Comparison of ENCODE assay signal across 37 cellular contexts in genomic region chr1:108617724-108618056, GRCh38. TPM values are rescaled to one million over a fixed set of nuclear protein-coding genes. Genes with fewer than 3 reads are reported as not detected.
A peak's percentile ranks its signal among the peaks of the same experiment; 100 is the strongest.
DNase-seq lines count a peak whose midpoint lies in the region; ATAC-seq, FAIRE-seq and TF ChIP-seq lines count a peak whose summit lies in the region.
"Had no signal": no experiment of that assay in that cellular context is flagged by ENCODE, and none has a peak within 500 bp of the region (broad histone marks: within the 10 kb centered on the region; RNA-seq: fewer than 3 reads in every experiment).

No MANE protein-coding gene starts in this region.

- TF ChIP-seq RAD21 in liver (IDR thresholded peaks at IDR 0.05) (no peak), HepG2 (CRISPR knock-in tag; IDR thresholded peaks at IDR 0.05) (no peak), K562 (CRISPR knock-in tag; conservative IDR thresholded peaks at IDR 0.05 in 1 of 2, IDR thresholded peaks at IDR 0.05 in 1 of 2) (no peak)

- H3K4me3 ChIP-seq in liver (ENCODE audit: low read depth in 1 of 3, low read length in 3 of 3) = no peak overlapping the region
- no peak overlapping the region for H3K4me3 ChIP-seq in HepG2 (replicated peaks in 1 of 3; ENCODE audit: insufficient read depth in 1 of 3, low read depth in 2 of 3, low read length in 3 of 3)
- H3K4me3 ChIP-seq in K562 = no peak overlapping the region
- H3K4me3 ChIP-seq in right lobe of liver = no peak overlapping the region
- H3K4me3 ChIP-seq in mesendoderm (ENCODE audit: low read length) = no peak overlapping the region
- H3K4me3 ChIP-seq: A549; BLaER1; BLaER1 treated with 17β-estradiol and CSF1 and Interleukin-3, amounts not matched to agents 10 nM and 100 nM had no signal

- H3K9me3 ChIP-seq in liver (ENCODE audit: control insufficient read depth in 4 of 4, low read length in 3 of 4) (no peaks in the 10 kb centered on the region), HepG2 (ENCODE audit: low read length) (no peaks in the 10 kb centered on the region), K562 (replicated peaks; ENCODE audit: control insufficient read depth, insufficient read depth, low read depth, low read length) (no peaks in the 10 kb centered on the region), right lobe of liver (no peaks in the 10 kb centered on the region)
- H3K9me3 ChIP-seq: A549; BE2C; BLaER1; BLaER1 treated with 17β-estradiol and CSF1 and Interleukin-3, amounts not matched to agents 10 nM and 100 nM; Caco-2 had no signal

- H4K5ac ChIP-seq in mesendoderm (ENCODE audit: low read length) = no peak overlapping the region

- no peak overlapping the region for H2BK120ac ChIP-seq in mesendoderm (ENCODE audit: low read depth, low read length)

- H3K27ac Mint-ChIP-seq in endothelial cell (ENCODE audit: unreplicated experiment) = no peak overlapping the region
- H3K27ac Mint-ChIP-seq: B cell; CD14-positive monocyte; CD4-positive, alpha-beta memory T cell; CD4-positive, alpha-beta T cell; CD4-positive, CD25-positive, alpha-beta regulatory T cell; CD8-positive, alpha-beta memory T cell; CD8-positive, alpha-beta T cell had no signal

- no peak overlapping the region for H2BK15ac ChIP-seq in mesendoderm (replicated peaks; ENCODE audit: low read depth)

- H3K56ac ChIP-seq in mesendoderm (ENCODE audit: low read length) = no peak overlapping the region

- H3K9ac ChIP-seq in liver (ENCODE audit: low read depth in 1 of 2, low read length in 2 of 2) = no peak overlapping the region
- H3K9ac ChIP-seq in HepG2 (ENCODE audit: insufficient read depth, low read depth, low read length) = no peak overlapping the region
- no peak overlapping the region for H3K9ac ChIP-seq in K562 (ENCODE audit: insufficient read depth in 1 of 2, low read depth in 2 of 2, low read length in 2 of 2)
- no peak overlapping the region for H3K9ac ChIP-seq in mesendoderm (ENCODE audit: low read length)
- H3K9ac ChIP-seq: BLaER1; BLaER1 treated with 17β-estradiol and CSF1 and Interleukin-3, amounts not matched to agents 10 nM and 100 nM had no signal

- H3K4me3 Mint-ChIP-seq in endothelial cell (ENCODE audit: unreplicated experiment) = no peak overlapping the region
- H3K4me3 Mint-ChIP-seq: B cell; CD14-positive monocyte; CD4-positive, alpha-beta memory T cell; CD4-positive, alpha-beta T cell; CD4-positive, CD25-positive, alpha-beta regulatory T cell; CD8-positive, alpha-beta memory T cell; CD8-positive, alpha-beta T cell had no signal

- POLR2A ChIA-PET in HepG2 (lab: Yijun Ruan, JAX) (no interaction called here), K562 (lab: Yijun Ruan, JAX) (no interaction called here)

- no peaks in the 10 kb centered on the region for H3K79me2 ChIP-seq in HepG2 (ENCODE audit: insufficient read depth, low read length)
- no peaks in the 10 kb centered on the region for H3K79me2 ChIP-seq in K562 (ENCODE audit: control insufficient read depth, insufficient read depth, low read length)
- no peaks in the 10 kb centered on the region for H3K79me2 ChIP-seq in mesendoderm (ENCODE audit: control insufficient read depth, insufficient read depth, low read length)

- no peak for ATAC-seq in HepG2
- ATAC-seq in K562 = no peak
- ATAC-seq in right lobe of liver = peak in 3 of 4 donors; percentile 15 to 52 (median 25)
- ATAC-seq in GM21737 (IDR thresholded peaks at IDR 0.05; ENCODE audit: unreplicated experiment) = no peak
- ATAC-seq: A549; CD8-positive, alpha-beta T cell had no signal

- 43% methylated on average over 2 of the region's 2 CpGs for WGBS in liver
- WGBS in HepG2 (ENCODE audit: low lambda C conversion rate) = 44% methylated on average over 2 of the region's 2 CpGs
- 66% methylated on average over 2 of the region's 2 CpGs for WGBS in K562 (ENCODE audit: insufficient coverage, low coverage, missing lambda C conversion rate)
- WGBS in right lobe of liver (ENCODE audit: insufficient coverage, low coverage, low lambda C conversion rate, missing lambda C conversion rate) = 33% methylated on average over 2 of the region's 2 CpGs
- no CpG with 5 or more reads among the region's 2 CpGs for WGBS in mesendoderm (ENCODE audit: extremely low coverage, insufficient coverage, low lambda C conversion rate)

- no peaks in the 10 kb centered on the region for H3K9me3 Mint-ChIP-seq in endothelial cell (ENCODE audit: unreplicated experiment)
- H3K9me3 Mint-ChIP-seq: CD14-positive monocyte; CD4-positive, alpha-beta memory T cell; CD4-positive, alpha-beta T cell; CD4-positive, CD25-positive, alpha-beta regulatory T cell; CD8-positive, alpha-beta memory T cell; CD8-positive, alpha-beta T cell had no signal

- H3K4me1 Mint-ChIP-seq in endothelial cell (ENCODE audit: unreplicated experiment) = no peaks in the 10 kb centered on the region
- H3K4me1 Mint-ChIP-seq: B cell; CD14-positive monocyte; CD4-positive, CD25-positive, alpha-beta regulatory T cell; CD8-positive, alpha-beta memory T cell had no signal

- H3K23ac ChIP-seq in mesendoderm (ENCODE audit: low read length) = no peak overlapping the region

- H3K36me3 ChIP-seq in liver (ENCODE audit: control insufficient read depth in 4 of 4, insufficient read depth in 3 of 4, low read depth in 1 of 4, low read length in 3 of 4) = peaks cover 0 to 7% (median 0%) of the 10 kb centered on the region in 4 donors
- no peaks in the 10 kb centered on the region for H3K36me3 ChIP-seq in HepG2 (replicated peaks in 1 of 2; ENCODE audit: control insufficient read depth in 1 of 2, insufficient read depth in 2 of 2, low read length in 2 of 2)
- H3K36me3 ChIP-seq in K562 (ENCODE audit: control insufficient read depth, insufficient read depth, low read length) = 0 out of 3 replicates have a peak, but pooled peaks cover 3% of the 10 kb centered on the region
- H3K36me3 ChIP-seq in right lobe of liver = peaks cover 0 to 4% (median 1%) of the 10 kb centered on the region in 4 donors
- H3K36me3 ChIP-seq in mesendoderm (ENCODE audit: control insufficient read depth, insufficient read depth, low read length) = no peaks in the 10 kb centered on the region
- H3K36me3 ChIP-seq: BE2C had no signal

- H3K79me1 ChIP-seq in mesendoderm (ENCODE audit: low read length) = no peaks in the 10 kb centered on the region

- H3K27ac ChIP-seq in liver (ENCODE audit: low read depth in 1 of 2, low read length in 2 of 2) (no peak overlapping the region), HepG2 (ENCODE audit: extremely low read length, insufficient read depth, low read length) (no peak overlapping the region), K562 (ENCODE audit: extremely low read depth, low read depth, low read length) (no peak overlapping the region), right lobe of liver (no peak overlapping the region), mesendoderm (ENCODE audit: low read depth, low read length) (peak overlapping the region; percentile 29)
- H3K27ac ChIP-seq: 22Rv1; A549; BLaER1; BLaER1 treated with 17β-estradiol and CSF1 and Interleukin-3, amounts not matched to agents 10 nM and 100 nM; C4-2B had no signal

- no peak overlapping the region for H3K18ac ChIP-seq in mesendoderm (ENCODE audit: low read length)

- H2AFZ ChIP-seq in HepG2 (ENCODE audit: low read length) (no peak overlapping the region), K562 (ENCODE audit: low read depth, low read length) (no peak overlapping the region)

- BruUV-seq in HepG2 (replicated peaks; lab: Mats Ljungman, UMichigan) (no TSS peak), K562 (replicated peaks; lab: Mats Ljungman, UMichigan) (no TSS peak)

- no peaks in the 10 kb centered on the region for H4K20me1 ChIP-seq in HepG2 (ENCODE audit: insufficient read depth, low read length)
- H4K20me1 ChIP-seq in K562 (replicated peaks; ENCODE audit: control insufficient read depth, insufficient read depth, low read length) = no peaks in the 10 kb centered on the region
- H4K20me1 ChIP-seq: BLaER1 had no signal

- in situ Hi-C loops in HepG2 (cut with HindIII; ENCODE audit: extremely low pct_ligation_motif_present, low pct_unique_long_range_greater_than_20kb) (no loop called here), K562 (cut with MboI) (no loop called here)

- no peak overlapping the region for H2BK5ac ChIP-seq in mesendoderm (ENCODE audit: low read length)

- CTCF ChIA-PET in HepG2 (lab: Yijun Ruan, JAX; ENCODE audit: low intra/inter-chr PET ratio, low total read pairs) = no interaction called here
- CTCF ChIA-PET in K562 (lab: Yijun Ruan, JAX; ENCODE audit: low intra/inter-chr PET ratio) = no interaction called here

- FAIRE-seq in HepG2 (lab: Jason Lieb, UNC) = no peak
- FAIRE-seq in K562 (lab: Jason Lieb, UNC) = no peak
- FAIRE-seq: A204.1, A549, D721Med had no signal

- DNase-seq in HepG2 (ENCODE audit: low spot score) (no peak), K562 (ENCODE audit: extremely low read depth in 1 of 4, low spot score in 3 of 4) (no peak), right lobe of liver (no peak), mesendoderm (no peak), T1000 (lab: John Stamatoyannopoulos, UW) (no peak), endothelial cell (ENCODE audit: low spot score) (no peak)
- DNase-seq: 8988T; ACHN; AML-193; BE2C; C1 segment of cervical spinal cord; Caco-2; Calu3; CD4-positive, alpha-beta memory T cell; CD4-positive, alpha-beta T cell; CD4-positive, CD25-positive, alpha-beta regulatory T cell; CD8-positive, alpha-beta memory T cell; CD8-positive, alpha-beta T cell; COR-L47; DMS 273 treated with DMSO at 0.1 percent for 48 hours; DMS153; DMS53; DND-41; EL had no signal

- TF ChIP-seq EP300 in HepG2 (IDR thresholded peaks at IDR 0.05; ENCODE audit: low read depth in 2 of 2, low read length in 2 of 2) = no peak
- TF ChIP-seq EP300 in HepG2 (CRISPR knock-in tag; IDR thresholded peaks at IDR 0.05; ENCODE audit: borderline replicate concordance) = no peak
- TF ChIP-seq EP300 in K562 (IDR thresholded peaks at IDR 0.05; ENCODE audit: low read length) = no peak

- intact Hi-C loops in HepG2 (cut with micrococcal nuclease; ENCODE audit: unreplicated experiment) = no loop called here
- intact Hi-C loops in K562 (cut with micrococcal nuclease) = no loop called here
- intact Hi-C loops in right lobe of liver (cut with DNase I) = no loop called here

- TF ChIP-seq CTCF in liver (IDR thresholded peaks at IDR 0.05; ENCODE audit: low read depth, low read length, missing input control) = no peak
- TF ChIP-seq CTCF in HepG2 (CRISPR knock-in tag; IDR thresholded peaks at IDR 0.05) = no peak
- no peak for TF ChIP-seq CTCF in K562 (IDR thresholded peaks at IDR 0.05 in 2 of 3, conservative IDR thresholded peaks at IDR 0.05 in 1 of 3; ENCODE audit: insufficient read depth in 2 of 3, low read depth in 1 of 3, low read length in 3 of 3)
- TF ChIP-seq CTCF in right lobe of liver (IDR thresholded peaks at IDR 0.05) = no peak
- no peak for TF ChIP-seq CTCF in endothelial cell (IDR thresholded peaks at IDR 0.05; ENCODE audit: unreplicated experiment)

- no peak overlapping the region for H4K8ac ChIP-seq in mesendoderm (ENCODE audit: low read depth, low read length)

- H3K4me2 ChIP-seq in HepG2 (ENCODE audit: low read depth, low read length) (no peak overlapping the region), K562 (ENCODE audit: insufficient read depth, low read length) (no peak overlapping the region), mesendoderm (ENCODE audit: low read length) (no peak overlapping the region)
- H3K4me2 ChIP-seq: A549; BLaER1; BLaER1 treated with 17β-estradiol and CSF1 and Interleukin-3, amounts not matched to agents 10 nM and 100 nM had no signal

- TF ChIP-seq POLR2A in HepG2 (IDR thresholded peaks at IDR 0.05; ENCODE audit: insufficient read depth in 1 of 2, low read depth in 2 of 2, low read length in 2 of 2) (no peak), K562 (conservative IDR thresholded peaks at IDR 0.05) (no peak), right lobe of liver (IDR thresholded peaks at IDR 0.05) (no peak)

- H3K27me3 Mint-ChIP-seq in endothelial cell (ENCODE audit: unreplicated experiment) = peaks cover 3% of the 10 kb centered on the region
- H3K27me3 Mint-ChIP-seq: B cell; CD4-positive, alpha-beta memory T cell; CD4-positive, alpha-beta T cell; CD4-positive, CD25-positive, alpha-beta regulatory T cell; CD8-positive, alpha-beta memory T cell had no signal

- H3K27me3 ChIP-seq in liver (ENCODE audit: control insufficient read depth in 4 of 4, insufficient read depth in 4 of 4, low read length in 3 of 4) (no peaks in the 10 kb centered on the region), HepG2 (ENCODE audit: control insufficient read depth in 1 of 2, insufficient read depth in 2 of 2, low read length in 2 of 2) (no peaks in the 10 kb centered on the region), K562 (ENCODE audit: control insufficient read depth in 2 of 2, insufficient read depth in 2 of 2, low read length in 2 of 2) (no peaks in the 10 kb centered on the region), right lobe of liver (no peaks in the 10 kb centered on the region), mesendoderm (ENCODE audit: insufficient read depth, low read length, poor library complexity) (no peaks in the 10 kb centered on the region)
- H3K27me3 ChIP-seq: BE2C; BLaER1; BLaER1 treated with 17β-estradiol and CSF1 and Interleukin-3, amounts not matched to agents 10 nM and 100 nM had no signal

- H3K4me1 ChIP-seq in liver (ENCODE audit: control insufficient read depth in 4 of 4, insufficient read depth in 4 of 4, low read length in 3 of 4) (peaks cover 0 to 6% (median 0%) of the 10 kb centered on the region in 4 donors), HepG2 (ENCODE audit: insufficient read depth, low read length) (no peaks in the 10 kb centered on the region; the same call in 1 of the 2 replicates), K562 (replicated peaks in 1 of 2; ENCODE audit: control insufficient read depth in 2 of 2, insufficient read depth in 2 of 2, low read length in 2 of 2) (peaks cover 0 to 8% of the 10 kb centered on the region in 2 experiments; a peak in 3 of 5 replicates), right lobe of liver (no peaks in the 10 kb centered on the region), mesendoderm (ENCODE audit: control insufficient read depth, low read depth, low read length) (no peaks in the 10 kb centered on the region)
- H3K4me1 ChIP-seq: A549; BE2C; BLaER1; BLaER1 treated with 17β-estradiol and CSF1 and Interleukin-3, amounts not matched to agents 10 nM and 100 nM; Caco-2 had no signal

- H3K36me3 Mint-ChIP-seq in endothelial cell (ENCODE audit: low read depth, unreplicated experiment) = no peaks in the 10 kb centered on the region

- H2AK5ac ChIP-seq in mesendoderm (ENCODE audit: low read length) = no peak overlapping the region

- H3K4ac ChIP-seq in mesendoderm (ENCODE audit: low read depth, low read length) = no peak overlapping the region

- peaks cover 3% of the 10 kb centered on the region for H3K9me1 ChIP-seq in K562 (ENCODE audit: control insufficient read depth, insufficient read depth, low read length)

RNA-seq across cellular contexts. Expression of gene HENMT1, which starts 43.2 kb away (rescaled TPM):
- total RNA-seq in liver (1 to 10 TPM; 1.3 to 7.3 TPM), HepG2 (2016; rRNA removed; fragmentation: Illumina TruSeq; extraction: Trizol) (not detected in 2 replicates), K562 (2014; rRNA removed) (not detected in 2 replicates), K562 (2014; rRNA removed; fragmentation: Illumina TruSeq; extraction: Trizol) (not detected in 2 replicates), K562 (2015; rRNA removed; fragmentation: Illumina TruSeq; extraction: Trizol) (not detected in 2 replicates), K562 (2021) (not detected in 2 replicates), right lobe of liver (1 to 10 TPM in 1 of 6 experiments, under 1 TPM in 5; 0.18 to 1.2 (median 0.70) TPM), endothelial cell (ENCODE audit: unreplicated experiment) (10.5 TPM)
- polyA plus RNA-seq in liver (under 1 TPM; 0.87 to 0.97 TPM), HepG2 (2011; rRNA removed) (not detected in 2 replicates), K562 (2011; rRNA removed) (not detected in 2 replicates), K562 (2014; fragmentation: Illumina TruSeq; extraction: Trizol) (not detected in 2 replicates), K562 (2014; fragmentation: Nextera tagmentation; extraction: Ambion mirVana) (not detected), K562 (2014; rRNA removed) (0.19 TPM in 1 of 2 replicates, not detected in the other)
- total RNA-seq in HepG2 (2016; cell fraction: cytosol; rRNA removed; fragmentation: Illumina TruSeq; extraction: Trizol; ENCODE audit: low read depth) = not detected in 2 replicates
- not detected in 2 replicates for total RNA-seq in HepG2 (2016; cell fraction: insoluble cytoplasmic fraction; rRNA removed; fragmentation: Illumina TruSeq; extraction: Trizol)
- not detected in 2 replicates for total RNA-seq in HepG2 (2016; cell fraction: membrane; rRNA removed; fragmentation: Illumina TruSeq; extraction: Trizol)
- total RNA-seq in HepG2 (2016; cell fraction: nucleus; rRNA removed; fragmentation: Illumina TruSeq; extraction: Trizol) = not detected in 2 replicates
- polyA plus RNA-seq in HepG2 (2011; cell fraction: cytosol; rRNA removed) = not detected in 2 replicates
- polyA plus RNA-seq in HepG2 (2011; cell fraction: nucleus; rRNA removed) = not detected in 2 replicates
- polyA plus RNA-seq in HepG2 (2012) = not detected in 2 replicates
- not detected in 2 replicates for polyA plus RNA-seq in HepG2 (2016; cell fraction: cytosol; fragmentation: Illumina TruSeq; extraction: Trizol; ENCODE audit: low read depth)
- not detected in 2 replicates for polyA plus RNA-seq in HepG2 (2016; cell fraction: insoluble cytoplasmic fraction; fragmentation: Illumina TruSeq; extraction: Trizol; ENCODE audit: low read depth)
- not detected in 2 replicates for polyA plus RNA-seq in HepG2 (2016; cell fraction: membrane; fragmentation: Illumina TruSeq; extraction: Trizol; ENCODE audit: low read depth)
- polyA plus RNA-seq in HepG2 (2016; cell fraction: nucleus; fragmentation: Illumina TruSeq; extraction: Trizol; ENCODE audit: insufficient read depth, low read depth) = not detected in 2 replicates
- polyA minus RNA-seq in HepG2 (2011; rRNA and poly(A)+ RNA removed; ENCODE audit: low replicate concordance) = 13.3 TPM in 1 of 2 replicates, not detected in the other
- not detected in 2 replicates for polyA minus RNA-seq in HepG2 (2011; cell fraction: cytosol; rRNA and poly(A)+ RNA removed)
- not detected in 2 replicates for polyA minus RNA-seq in HepG2 (2011; cell fraction: nucleus; rRNA and poly(A)+ RNA removed)
- not detected in 2 replicates for total RNA-seq in K562 (2011; cell fraction: chromatin; rRNA removed; ENCODE audit: low replicate concordance)
- total RNA-seq in K562 (2011; cell fraction: nucleolus; rRNA removed) = not detected in 2 replicates
- total RNA-seq in K562 (2011; cell fraction: nucleoplasm; rRNA removed) = not detected in 2 replicates
- not detected in 2 replicates for polyA plus RNA-seq in K562 (2011; cell fraction: cytosol; rRNA removed)
- not detected in 2 replicates for polyA plus RNA-seq in K562 (2011; cell fraction: nucleus; rRNA removed)
- not detected in 2 replicates for polyA plus RNA-seq in K562 (2012)
- not detected in 2 replicates for polyA minus RNA-seq in K562 (2011; rRNA and poly(A)+ RNA removed)
- not detected in 2 replicates for polyA minus RNA-seq in K562 (2011; cell fraction: cytosol; rRNA and poly(A)+ RNA removed)
- not detected in 2 replicates for polyA minus RNA-seq in K562 (2011; cell fraction: nucleus; rRNA and poly(A)+ RNA removed)
- polyA plus RNA-seq in mesendoderm (2013, experiment 1 of 2) = 7.0 TPM
- polyA plus RNA-seq in mesendoderm (2013, experiment 2 of 2) = 6.8 TPM
- total RNA-seq: A172, Daoy had no signal

RNA-seq across cellular contexts. Expression of gene EEIG2, which starts 57.8 kb away (rescaled TPM):
- total RNA-seq in liver = 10 to 100 TPM in 1 of 2 donors, 1 to 10 TPM in 1; 2.3 to 10.6 TPM
- under 1 TPM; 0.50 to 0.97 TPM for polyA plus RNA-seq in liver
- 3.2 and 5.7 TPM in 2 replicates for total RNA-seq in HepG2 (2016; rRNA removed; fragmentation: Illumina TruSeq; extraction: Trizol)
- total RNA-seq in HepG2 (2016; cell fraction: cytosol; rRNA removed; fragmentation: Illumina TruSeq; extraction: Trizol; ENCODE audit: low read depth) = 0.35 and 0.40 TPM in 2 replicates
- total RNA-seq in HepG2 (2016; cell fraction: insoluble cytoplasmic fraction; rRNA removed; fragmentation: Illumina TruSeq; extraction: Trizol) = 3.6 and 5.4 TPM in 2 replicates
- total RNA-seq in HepG2 (2016; cell fraction: membrane; rRNA removed; fragmentation: Illumina TruSeq; extraction: Trizol) = 2.8 and 3.5 TPM in 2 replicates
- total RNA-seq in HepG2 (2016; cell fraction: nucleus; rRNA removed; fragmentation: Illumina TruSeq; extraction: Trizol) = 2.2 and 2.5 TPM in 2 replicates
- polyA plus RNA-seq in HepG2 (2011; rRNA removed) = 0.81 and 0.90 TPM in 2 replicates
- 0.40 and 0.67 TPM in 2 replicates for polyA plus RNA-seq in HepG2 (2011; cell fraction: cytosol; rRNA removed)
- polyA plus RNA-seq in HepG2 (2011; cell fraction: nucleus; rRNA removed) = 0.54 and 0.63 TPM in 2 replicates
- polyA plus RNA-seq in HepG2 (2012) = 1.0 and 1.2 TPM in 2 replicates
- 0.14 and 0.17 TPM in 2 replicates for polyA plus RNA-seq in HepG2 (2016; cell fraction: cytosol; fragmentation: Illumina TruSeq; extraction: Trizol; ENCODE audit: low read depth)
- polyA plus RNA-seq in HepG2 (2016; cell fraction: insoluble cytoplasmic fraction; fragmentation: Illumina TruSeq; extraction: Trizol; ENCODE audit: low read depth) = 3.7 and 4.0 TPM in 2 replicates
- 1.2 TPM in 2 replicates for polyA plus RNA-seq in HepG2 (2016; cell fraction: membrane; fragmentation: Illumina TruSeq; extraction: Trizol; ENCODE audit: low read depth)
- 2.1 and 2.5 TPM in 2 replicates for polyA plus RNA-seq in HepG2 (2016; cell fraction: nucleus; fragmentation: Illumina TruSeq; extraction: Trizol; ENCODE audit: insufficient read depth, low read depth)
- 0.74 and 69.9 TPM in 2 replicates for polyA minus RNA-seq in HepG2 (2011; rRNA and poly(A)+ RNA removed; ENCODE audit: low replicate concordance)
- 1.3 and 1.5 TPM in 2 replicates for polyA minus RNA-seq in HepG2 (2011; cell fraction: cytosol; rRNA and poly(A)+ RNA removed)
- polyA minus RNA-seq in HepG2 (2011; cell fraction: nucleus; rRNA and poly(A)+ RNA removed) = 1.7 and 1.9 TPM in 2 replicates
- 7.7 and 20.8 TPM in 2 replicates for total RNA-seq in K562 (2011; cell fraction: chromatin; rRNA removed; ENCODE audit: low replicate concordance)
- 3.3 and 4.5 TPM in 2 replicates for total RNA-seq in K562 (2011; cell fraction: nucleolus; rRNA removed)
- 9.1 and 18.0 TPM in 2 replicates for total RNA-seq in K562 (2011; cell fraction: nucleoplasm; rRNA removed)
- 13.9 and 14.5 TPM in 2 replicates for total RNA-seq in K562 (2014; rRNA removed)
- total RNA-seq in K562 (2014; rRNA removed; fragmentation: Illumina TruSeq; extraction: Trizol) = 26.9 and 27.3 TPM in 2 replicates
- 21.8 and 24.4 TPM in 2 replicates for total RNA-seq in K562 (2015; rRNA removed; fragmentation: Illumina TruSeq; extraction: Trizol)
- 21.0 and 22.8 TPM in 2 replicates for total RNA-seq in K562 (2021)
- 18.8 and 21.1 TPM in 2 replicates for polyA plus RNA-seq in K562 (2011; rRNA removed)
- 4.0 and 10.7 TPM in 2 replicates for polyA plus RNA-seq in K562 (2011; cell fraction: cytosol; rRNA removed)
- polyA plus RNA-seq in K562 (2011; cell fraction: nucleus; rRNA removed) = 6.8 and 10.7 TPM in 2 replicates
- 10.8 and 18.5 TPM in 2 replicates for polyA plus RNA-seq in K562 (2012)
- polyA plus RNA-seq in K562 (2014; fragmentation: Illumina TruSeq; extraction: Trizol) = 11.8 and 15.2 TPM in 2 replicates
- 1 to 10 TPM; 6.1 to 8.0 TPM for polyA plus RNA-seq in K562 (2014; fragmentation: Nextera tagmentation; extraction: Ambion mirVana)
- polyA plus RNA-seq in K562 (2014; rRNA removed) = 12.2 and 12.7 TPM in 2 replicates
- 30.8 and 35.3 TPM in 2 replicates for polyA minus RNA-seq in K562 (2011; rRNA and poly(A)+ RNA removed)
- 13.7 and 16.0 TPM in 2 replicates for polyA minus RNA-seq in K562 (2011; cell fraction: cytosol; rRNA and poly(A)+ RNA removed)
- polyA minus RNA-seq in K562 (2011; cell fraction: nucleus; rRNA and poly(A)+ RNA removed) = 6.6 and 11.7 TPM in 2 replicates
- total RNA-seq in right lobe of liver = 1 to 10 TPM in 5 of 6 experiments, under 1 TPM in 1; 0.88 to 6.5 (median 2.6) TPM
- 6.8 TPM for polyA plus RNA-seq in mesendoderm (2013, experiment 1 of 2)
- 7.0 TPM for polyA plus RNA-seq in mesendoderm (2013, experiment 2 of 2)
- 18.8 TPM for total RNA-seq in endothelial cell (ENCODE audit: unreplicated experiment)

Comparison
In these comparisons a context has a peak if more than half of its experiments do, and no peak if none do; other contexts are left out.
1. ATAC-seq: peak in right lobe of liver (3 of 4); none in HepG2 (single experiment), K562 (single experiment) and GM21737 (single experiment).